26 cellular contexts compared by ENCODE assay signal in the genomic region with DNA sequence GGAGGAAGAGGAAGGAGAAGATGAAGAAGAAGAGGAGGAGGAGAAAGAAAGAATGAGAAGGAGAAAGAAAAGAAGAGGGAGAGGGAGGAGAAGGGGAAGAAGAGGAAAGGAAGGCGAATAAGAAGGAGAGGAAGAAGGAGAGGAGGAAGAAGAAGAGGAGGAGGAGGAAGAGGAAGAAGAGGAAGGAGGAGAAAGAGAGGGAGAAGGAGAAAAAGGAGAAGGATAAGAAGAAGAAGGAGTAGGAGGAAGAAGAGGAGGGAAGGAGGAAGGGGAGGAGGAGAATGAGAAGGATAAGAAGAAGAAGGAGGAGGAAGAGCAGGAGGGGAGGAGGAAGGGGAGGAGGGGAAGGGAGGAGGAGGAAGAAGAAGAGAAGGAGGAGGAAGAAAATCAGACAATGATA.
"Had no signal": no experiment of that assay in that cellular context is flagged by ENCODE, and none has a peak within 500 bp of the region (broad histone marks: within the 10 kb centered on the region; RNA-seq: fewer than 3 reads in every experiment).

No MANE protein-coding gene starts in this region.

- H3K9me3 Mint-ChIP-seq: dendritic cell treated with granulocyte-macrophage colony-stimulating factor and Interleukin-4, amounts not matched to agents 40 ng/mL and 50 ng/mL, for 4 days; naive thymus-derived CD8-positive, alpha-beta T cell; stimulated activated memory B cell treated with anti-CD40 and anti-IgM and Interleukin-4, amounts not matched to agents 10 μg/mL and 1 μg/mL and 100 μg/mL, for 72 hours; type B pancreatic cell had no signal

- H3K27me3 ChIP-seq: right atrium auricular region, testis, tibial artery had no signal

- H3K4me1 ChIP-seq: prostate gland, testis had no signal

- DNase-seq: effector CD8-positive, alpha-beta T cell; endodermal cell; foreskin fibroblast; gastrocnemius medialis; head of caudate nucleus; left ventricle myocardium superior; lower lobe of right lung; naive thymus-derived CD8-positive, alpha-beta T cell; nephron progenitor cell; nucleus accumbens; stimulated activated CD4-positive, alpha-beta T cell treated with anti-CD3 and anti-CD28 coated beads, Interleukin-12 subunit alpha, Interleukin-12 subunit beta, amount 100 ng/mL, for 4 hours; stimulated activated CD4-positive, alpha-beta T cell treated with anti-CD3 and anti-CD28 coated beads, Interleukin-1b, Interleukin-23, amount 100 ng/mL, for 48 hours; stimulated activated CD4-positive, alpha-beta T cell treated with anti-CD3 and anti-CD28 coated beads, Interleukin-4, amount 100 ng/mL, for 24 hours; stimulated activated naive CD8-positive, alpha-beta T cell treated with anti-CD3 and anti-CD28 coated beads, Interleukin-15, Interleukin-2, amounts not matched to agents 100 U/mL and 50 U/mL, for 24 hours; substantia nigra; testis; tibial artery had no signal

- H3K27ac ChIP-seq: epithelial cell of prostate, gastrocnemius medialis, lower lobe of right lung, prostate gland, right atrium auricular region, testis, tibial artery had no signal

- H3K4me1 Mint-ChIP-seq: endodermal cell had no signal

- H3K36me3 ChIP-seq: gastrocnemius medialis, lower lobe of right lung, prostate gland, right atrium auricular region, tibial artery had no signal

- H3K4me3 ChIP-seq: gastrocnemius medialis, lower lobe of right lung, prostate gland, right atrium auricular region, smooth muscle cell, testis, tibial artery had no signal

- H3K27ac Mint-ChIP-seq: dendritic cell treated with granulocyte-macrophage colony-stimulating factor and Interleukin-4, amounts not matched to agents 40 ng/mL and 50 ng/mL, for 4 days; endodermal cell; nephron progenitor cell; stimulated activated memory B cell treated with anti-CD40 and anti-IgM and Interleukin-4, amounts not matched to agents 10 μg/mL and 1 μg/mL and 100 μg/mL, for 72 hours; type B pancreatic cell had no signal

- H3K9me3 ChIP-seq: gastrocnemius medialis, lower lobe of right lung, prostate gland, right atrium auricular region, testis, tibial artery had no signal

- H3K36me3 Mint-ChIP-seq: naive thymus-derived CD8-positive, alpha-beta T cell; stimulated activated memory B cell treated with anti-CD40 and anti-IgM and Interleukin-4, amounts not matched to agents 10 μg/mL and 1 μg/mL and 100 μg/mL, for 72 hours; type B pancreatic cell had no signal

- ATAC-seq: esophagus mucosa; gastrocnemius medialis; left ventricle myocardium superior; lower lobe of right lung; naive thymus-derived CD8-positive, alpha-beta T cell; sciatic nerve; stimulated activated memory B cell treated with anti-CD40 and anti-IgM and Interleukin-4, amounts not matched to agents 10 μg/mL and 1 μg/mL and 100 μg/mL, for 72 hours; stimulated activated naive CD8-positive, alpha-beta T cell treated with anti-CD3 and anti-CD28 coated beads, Interleukin-15, Interleukin-2, amounts not matched to agents 100 U/mL and 50 U/mL, for 24 hours had no signal

- H3K4me3 Mint-ChIP-seq: dendritic cell treated with granulocyte-macrophage colony-stimulating factor and Interleukin-4, amounts not matched to agents 40 ng/mL and 50 ng/mL, for 4 days; endodermal cell; naive thymus-derived CD8-positive, alpha-beta T cell; nephron progenitor cell; stimulated activated memory B cell treated with anti-CD40 and anti-IgM and Interleukin-4, amounts not matched to agents 10 μg/mL and 1 μg/mL and 100 μg/mL, for 72 hours; type B pancreatic cell had no signal
